Comparison of ENCODE assay signal across 16 cellular contexts in the genomic region with DNA sequence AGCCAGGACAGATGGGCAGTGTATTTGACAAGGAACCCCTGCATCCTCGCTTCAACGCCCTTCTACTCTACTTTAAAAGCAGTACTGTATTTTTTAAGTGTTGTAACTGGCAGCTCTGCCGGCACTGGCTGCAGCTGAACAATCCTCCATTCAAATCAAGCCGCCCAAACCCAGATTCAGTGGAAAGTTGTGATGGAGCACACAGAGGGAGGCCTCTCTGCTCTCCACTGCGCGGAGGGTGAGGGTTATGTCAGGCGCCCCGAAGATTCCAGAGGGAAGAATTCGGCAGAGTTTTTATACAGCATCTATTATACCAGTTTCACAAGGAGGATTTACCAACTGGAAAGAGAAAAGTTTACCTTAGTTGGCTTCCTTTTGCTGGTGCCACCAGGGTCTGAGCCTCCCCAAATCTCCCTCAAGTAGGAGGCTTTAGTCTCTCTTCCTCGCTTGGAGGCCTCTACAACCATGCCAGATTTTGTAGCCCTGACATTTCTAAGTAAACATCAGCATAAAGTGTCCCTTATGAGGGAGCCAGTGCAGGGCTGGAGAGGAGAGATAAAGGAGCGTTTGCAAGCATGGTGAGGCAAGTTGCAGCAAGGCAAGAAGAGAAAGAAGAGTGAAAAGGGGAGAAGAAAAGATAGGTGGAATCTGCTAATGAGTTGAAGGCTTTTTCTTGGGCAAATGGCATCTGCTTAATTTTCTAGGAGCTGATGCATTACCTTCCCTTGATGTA.
DNase-seq lines count a peak whose midpoint lies in the region; FAIRE-seq and TF ChIP-seq lines count a peak whose summit lies in the region.
"Had no signal": no experiment of that assay in that cellular context is flagged by ENCODE, and none has a peak within 500 bp of the region (broad histone marks: within the 10 kb centered on the region; RNA-seq: fewer than 3 reads in every experiment).

No MANE protein-coding gene starts in this region.

- no peak overlapping the region for H2BK12ac ChIP-seq in H1 (ENCODE audit: low read depth, low read length)

- no peaks in the 10 kb centered on the region for H3K23me2 ChIP-seq in H1 (ENCODE audit: low read depth, low read length)

- no peak overlapping the region for H4K8ac ChIP-seq in H1 (ENCODE audit: extremely low read depth, insufficient read depth, low read length)

- H3K4me3 ChIP-seq in H1 (ENCODE audit: extremely low read depth in 1 of 4, insufficient read depth in 2 of 4, low read depth in 3 of 4, low read length in 4 of 4) (no peak overlapping the region), smooth muscle cell (no peak overlapping the region)

- no peak overlapping the region for H3K18ac ChIP-seq in H1 (ENCODE audit: extremely low read depth, low read length)

- CTCF ChIA-PET in H1 (lab: Charles Lee; ENCODE audit: partially characterized antibody) = interaction anchor here (1.2 kb wide), 1 partner anchor 189 kb away, joined by 3 read pairs; no protein-coding TSS in a partner anchor

- H4K91ac ChIP-seq in H1 (replicated peaks; ENCODE audit: insufficient read length, low read length) = no peak overlapping the region

- no peaks in the 10 kb centered on the region for H3K27me3 ChIP-seq in H1 (replicated peaks in 1 of 4; ENCODE audit: control insufficient read depth in 3 of 4, extremely low read depth in 1 of 4, insufficient read depth in 3 of 4, low read length in 3 of 4)
- H3K27me3 ChIP-seq in smooth muscle cell (ENCODE audit: low read depth) = no peaks in the 10 kb centered on the region

- no peak overlapping the region for H3K4ac ChIP-seq in H1 (replicated peaks; ENCODE audit: insufficient read length, low read depth, low read length)

- peaks cover 6% of the 10 kb centered on the region for H3F3A ChIP-seq in smooth muscle cell (ENCODE audit: low read depth)

- H2BK120ac ChIP-seq in H1 (replicated peaks; ENCODE audit: low read depth, low read length) = no peak overlapping the region

- no peak overlapping the region for H2BK5ac ChIP-seq in H1 (ENCODE audit: low read depth, low read length)

- H2AFZ ChIP-seq in H1 (ENCODE audit: low read length) (peak overlapping the region; percentile 85), smooth muscle cell (ENCODE audit: low read depth) (peak overlapping the region; percentile 62)

- H2BK15ac ChIP-seq in H1 (ENCODE audit: low read length) = no peak overlapping the region

- H3K36me3 ChIP-seq in H1 (ENCODE audit: control insufficient read depth in 2 of 4, insufficient read depth in 4 of 4, low read length in 3 of 4) (no peaks in the 10 kb centered on the region), smooth muscle cell (ENCODE audit: low read depth) (no peaks in the 10 kb centered on the region)

- H3K9me3 ChIP-seq in H1 (ENCODE audit: insufficient read depth in 2 of 2, low read depth in 1 of 2, low read length in 1 of 2) (no peaks in the 10 kb centered on the region), smooth muscle cell (replicated peaks; ENCODE audit: low read depth) (no peaks in the 10 kb centered on the region)

- H3K56ac ChIP-seq in H1 (replicated peaks; ENCODE audit: insufficient read length, low read depth, low read length) = no peak overlapping the region

- no peak for TF ChIP-seq POLR2A in H1 (IDR thresholded peaks at IDR 0.05; ENCODE audit: control extremely low read depth in 1 of 2, low read depth in 2 of 2, low read length in 2 of 2)

- no peak overlapping the region for H2BK20ac ChIP-seq in H1 (ENCODE audit: low read length)

- no peak overlapping the region for H4K5ac ChIP-seq in H1 (ENCODE audit: insufficient read length, low read depth, low read length)

- H3K4me1 ChIP-seq in H1 (replicated peaks in 1 of 4; ENCODE audit: control insufficient read depth in 3 of 4, insufficient read depth in 4 of 4, low read length in 3 of 4) (peaks cover 1 to 4% (median 3%) of the 10 kb centered on the region in 4 experiments; a peak in 6 of 7 replicates), smooth muscle cell (ENCODE audit: low read depth) (peaks cover 11% of the 10 kb centered on the region)

- no peak overlapping the region for H2AK5ac ChIP-seq in H1 (ENCODE audit: low read depth, low read length)

- no peaks in the 10 kb centered on the region for H4K20me1 ChIP-seq in H1 (replicated peaks in 1 of 2; ENCODE audit: control insufficient read depth in 1 of 2, insufficient read depth in 2 of 2, low read length in 2 of 2)
- no peaks in the 10 kb centered on the region for H4K20me1 ChIP-seq in smooth muscle cell (ENCODE audit: low read depth)

- POLR2A ChIA-PET in H1 (lab: Charles Lee; ENCODE audit: partially characterized antibody) = no interaction called here

- no peak overlapping the region for H3K23ac ChIP-seq in H1 (ENCODE audit: insufficient read length)

- TF ChIP-seq CTCF in H1 (IDR thresholded peaks at IDR 0.05; ENCODE audit: control extremely low read depth in 1 of 3, insufficient read depth in 1 of 3, low read depth in 1 of 3, low read length in 3 of 3) (no peak), smooth muscle cell (IDR thresholded peaks at IDR 0.05; ENCODE audit: borderline replicate concordance, insufficient read depth, poor library complexity, severe bottlenecking) (no peak)

- FAIRE-seq in H1 (lab: Jason Lieb, UNC) = no peak
- FAIRE-seq: GM12892 had no signal

- no peak overlapping the region for H3K14ac ChIP-seq in H1 (ENCODE audit: insufficient read length)

- H3K9ac ChIP-seq in H1 (replicated peaks in 1 of 4; ENCODE audit: extremely low read depth in 1 of 4, low read depth in 3 of 4, low read length in 3 of 4) = no peak overlapping the region
- H3K9ac ChIP-seq in smooth muscle cell (ENCODE audit: low read depth) = no peak overlapping the region

- no peaks in the 10 kb centered on the region for H3K79me2 ChIP-seq in H1 (ENCODE audit: control insufficient read depth in 1 of 2, insufficient read depth in 2 of 2, low read length in 2 of 2)
- no peaks in the 10 kb centered on the region for H3K79me2 ChIP-seq in smooth muscle cell (ENCODE audit: low read depth)

- no peak for TF ChIP-seq EP300 in H1 (IDR thresholded peaks at IDR 0.05; ENCODE audit: borderline replicate concordance in 1 of 2, low read depth in 2 of 2, low read length in 2 of 2)

- no peak overlapping the region for H3K4me2 ChIP-seq in H1 (ENCODE audit: insufficient read depth in 1 of 2, low read depth in 2 of 2, low read length in 2 of 2)
- H3K4me2 ChIP-seq in smooth muscle cell = no peak overlapping the region

- no peak overlapping the region for H3K27ac ChIP-seq in H1 (ENCODE audit: low read depth, low read length)
- no peak overlapping the region for H3K27ac ChIP-seq in smooth muscle cell (ENCODE audit: low read depth)
- H3K27ac ChIP-seq: C4-2B had no signal

- TF ChIP-seq RAD21 in H1 (IDR thresholded peaks at IDR 0.05 in 1 of 2, conservative IDR thresholded peaks at IDR 0.05 in 1 of 2; ENCODE audit: low read depth in 2 of 2, low read length in 2 of 2) = no peak

- DNase-seq in OCI-M1 (lab: John Stamatoyannopoulos, UW) = peak; percentile 53
- DNase-seq in H1 (ENCODE audit: low read depth in 1 of 2, low spot score in 2 of 2) = no peak
- DNase-seq in midbrain (lab: John Stamatoyannopoulos, UW) = peak; percentile 29
- no peak for DNase-seq in smooth muscle cell (lab: John Stamatoyannopoulos, UW; ENCODE audit: unreplicated experiment)
- no peak for DNase-seq in ecto neural progenitor cell (ENCODE audit: low spot score)
- DNase-seq in cerebellar nuclear complex (lab: John Stamatoyannopoulos, UW) = no peak
- DNase-seq in NCI-H2107 treated with DMSO at 0.1 percent for 48 hours (lab: John Stamatoyannopoulos, UW; ENCODE audit: unreplicated experiment) = no peak
- DNase-seq: DMS153, H7, Karpas-422, MM.1S, NCI-H1092 treated with DMSO at 0.1 percent for 48 hours, NCI-H1694, NCI-H2227 treated with DMSO at 0.1 percent for 48 hours had no signal

- 85% methylated on average over 11 of the region's 11 CpGs; no CpG with 5 or more reads in 1 of the 2 experiments for WGBS in H1 (ENCODE audit: extremely low coverage in 1 of 2, insufficient coverage in 1 of 2, insufficient read length in 1 of 2, insufficient replicate concordance in 2 of 2, low coverage in 1 of 2, low lambda C conversion rate in 2 of 2, missing lambda C conversion rate in 1 of 2), 2 experiments
- WGBS in smooth muscle cell (ENCODE audit: low lambda C conversion rate) = 81% methylated on average over 11 of the region's 11 CpGs

- no peaks in the 10 kb centered on the region for H3K79me1 ChIP-seq in H1 (ENCODE audit: low read depth, low read length)

TF ChIP-seq in H1, 55 proteins besides CTCF, POLR2A, EP300 and RAD21 (continues in another document):
- TF ChIP-seq NANOG (IDR thresholded peaks at IDR 0.05; ENCODE audit: insufficient read depth, low read depth, low read length, poor library complexity, severe bottlenecking) (no peak), RNF2 (IDR thresholded peaks at IDR 0.05; ENCODE audit: borderline replicate concordance, low read depth, low read length, missing control alignments, poor library complexity, severe bottlenecking) (no peak), TCF12 (IDR thresholded peaks at IDR 0.05; ENCODE audit: low read depth, low read length) (no peak), JUN (IDR thresholded peaks at IDR 0.05; ENCODE audit: low read depth, low read length) (no peak), BCL11A (IDR thresholded peaks at IDR 0.05; ENCODE audit: low read depth in 2 of 2, low read length in 2 of 2) (no peak), POLR2AphosphoS5 (IDR thresholded peaks at IDR 0.05; ENCODE audit: low read depth, low read length) (no peak), FOSL1 (IDR thresholded peaks at IDR 0.05; ENCODE audit: insufficient read depth, low read depth, low read length) (no peak), RFX5 (IDR thresholded peaks at IDR 0.05; ENCODE audit: borderline replicate concordance, low read depth, low read length) (no peak), PHF8 (conservative IDR thresholded peaks at IDR 0.05; ENCODE audit: low read depth, low read length) (no peak), SIRT6 (IDR thresholded peaks at IDR 0.05; ENCODE audit: low read length) (no peak), KDM4A (IDR thresholded peaks at IDR 0.05; ENCODE audit: low read depth, low read length, severe bottlenecking) (no peak), TAF7 (optimal IDR thresholded peaks at IDR 0.05; ENCODE audit: borderline replicate concordance, low read depth, low read length) (no peak), SIN3A (conservative IDR thresholded peaks at IDR 0.05 in 1 of 2, IDR thresholded peaks at IDR 0.05 in 1 of 2; ENCODE audit: low read depth in 1 of 2, low read length in 2 of 2) (no peak), SUZ12 (IDR thresholded peaks at IDR 0.05; ENCODE audit: low read length) (no peak), KDM5A (IDR thresholded peaks at IDR 0.05; ENCODE audit: low read length) (no peak), CTBP2 (IDR thresholded peaks at IDR 0.05; ENCODE audit: borderline replicate concordance, insufficient read depth, insufficient read length, low read length) (no peak)
- TF ChIP-seq, protein P1, sequence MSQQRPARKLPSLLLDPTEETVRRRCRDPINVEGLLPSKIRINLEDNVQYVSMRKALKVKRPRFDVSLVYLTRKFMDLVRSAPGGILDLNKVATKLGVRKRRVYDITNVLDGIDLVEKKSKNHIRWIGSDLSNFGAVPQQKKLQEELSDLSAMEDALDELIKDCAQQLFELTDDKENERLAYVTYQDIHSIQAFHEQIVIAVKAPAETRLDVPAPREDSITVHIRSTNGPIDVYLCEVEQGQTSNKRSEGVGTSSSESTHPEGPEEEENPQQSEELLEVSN (IDR thresholded peaks at IDR 0.05) = no peak

Comparison
In these comparisons a context has a peak if more than half of its experiments do, and no peak if none do; other contexts are left out.
1. DNase-seq: peak in OCI-M1 (single experiment) and midbrain (single experiment); none in H1 (0 of 2), smooth muscle cell (single experiment), ecto neural progenitor cell (single experiment), cerebellar nuclear complex (0 of 2) and NCI-H2107 treated with DMSO at 0.1 percent for 48 hours (single experiment).